In genomic region chr7:24284699-24285506, GRCh38 we compare ENCODE assay signal across 1 cellular context.
TF ChIP-seq lines count a peak whose summit lies in the region.

No MANE protein-coding gene starts in this region.

TF ChIP-seq in HEK293, 187 proteins besides CTCF, POLR2A, EP300 and RAD21 (continued from another document):
- no peak for TF ChIP-seq ZSCAN4 (tag by site-specific recombination; IDR thresholded peaks at IDR 0.05)
- TF ChIP-seq ZNF830 (tag by site-specific recombination; IDR thresholded peaks at IDR 0.05; ENCODE audit: low read depth), result no peak
- TF ChIP-seq SCRT2 (tag by site-specific recombination; IDR thresholded peaks at IDR 0.05), result no peak
- TF ChIP-seq ZFHX2 (tag by site-specific recombination; conservative IDR thresholded peaks at IDR 0.05), result 0 out of 2 replicates have a peak, but pooled peaks have one; percentile 12
- TF ChIP-seq ZNF639 (tag by site-specific recombination; IDR thresholded peaks at IDR 0.05), result no peak
- no peak for TF ChIP-seq ZNF48 (tag by site-specific recombination; IDR thresholded peaks at IDR 0.05)
- TF ChIP-seq ZNF423 (tag by site-specific recombination; IDR thresholded peaks at IDR 0.05), result no peak
- 0 out of 2 replicates have a peak, but pooled peaks have one; percentile 5 for TF ChIP-seq ZBTB11 (tag by site-specific recombination; conservative IDR thresholded peaks at IDR 0.05; ENCODE audit: low read depth)
- no peak for TF ChIP-seq ZNF426 (tag by site-specific recombination; IDR thresholded peaks at IDR 0.05)
- TF ChIP-seq ZNF335 (tag by site-specific recombination; conservative IDR thresholded peaks at IDR 0.05), result peak; percentile 34; the same call in 1 of the 2 replicates
- TF ChIP-seq ZNF37A (tag by site-specific recombination; IDR thresholded peaks at IDR 0.05), result no peak
- TF ChIP-seq ZNF132 (tag by site-specific recombination; IDR thresholded peaks at IDR 0.05; ENCODE audit: borderline replicate concordance), result no peak
- 0 out of 2 replicates have a peak, but pooled peaks have one; percentile 37 for TF ChIP-seq ZBTB17 (tag by site-specific recombination; IDR thresholded peaks at IDR 0.05)
- TF ChIP-seq ZNF585B (tag by site-specific recombination; IDR thresholded peaks at IDR 0.05), result no peak
- no peak for TF ChIP-seq ZNF184 (tag by site-specific recombination; IDR thresholded peaks at IDR 0.05)
